ENCODE assay signal across 23 cellular contexts in the genomic region with DNA sequence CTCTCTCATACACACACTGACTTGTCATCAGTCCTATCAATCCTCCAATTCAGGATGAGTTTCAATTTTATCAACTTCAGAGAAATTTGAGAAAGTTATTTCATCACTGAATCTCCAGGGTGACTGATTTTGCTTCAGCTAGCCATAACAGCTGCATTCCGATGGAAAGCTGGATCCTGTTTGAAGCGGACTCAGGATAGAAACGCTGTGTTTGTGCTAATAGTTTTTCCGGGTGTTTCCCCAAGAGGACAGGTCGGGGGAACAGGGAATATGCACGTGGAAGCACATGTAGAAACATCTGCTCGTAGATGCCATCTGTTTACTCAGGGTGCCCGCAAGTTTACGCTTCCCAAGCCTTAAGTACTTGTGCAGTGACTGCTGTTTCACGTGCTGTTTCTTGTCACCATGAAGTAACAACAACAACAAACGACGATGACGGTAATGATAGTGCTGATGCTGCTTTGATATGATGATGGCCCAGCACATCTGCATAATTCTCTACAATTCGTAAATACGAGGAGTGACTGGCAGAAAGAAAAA.
DNase-seq lines count a peak whose midpoint lies in the region; ATAC-seq lines count a peak whose summit lies in the region.
"Had no signal": no experiment of that assay in that cellular context is flagged by ENCODE, and none has a peak within 500 bp of the region (broad histone marks: within the 10 kb centered on the region; RNA-seq: fewer than 3 reads in every experiment).

No MANE protein-coding gene starts in this region.

- H3K14ac ChIP-seq in mesenchymal stem cell (ENCODE audit: low read length in 2 of 2) = no peak overlapping the region

- no peak overlapping the region for H3K4ac ChIP-seq in mesenchymal stem cell (ENCODE audit: low read depth in 1 of 2, low read length in 2 of 2)

- 78% methylated on average over 15 of the region's 15 CpGs for WGBS in mesenchymal stem cell

- H3K9ac ChIP-seq in adipocyte (ENCODE audit: low read length) (peak overlapping the region; percentile 60), mesenchymal stem cell (ENCODE audit: low read length) (peak overlapping the region; percentile 78)
- H3K9ac ChIP-seq: BLaER1 treated with 17β-estradiol and CSF1 and Interleukin-3, amounts not matched to agents 10 nM and 100 nM had no signal

- intact Hi-C loops in Right ventricle myocardium inferior (cut with DNase I) = no loop called here
- intact Hi-C loops in cardiac septum (cut with DNase I) = no loop called here
- intact Hi-C loops in sciatic nerve (cut with DNase I) = no loop called here

- H2AFZ ChIP-seq in mesenchymal stem cell (ENCODE audit: low read depth, low read length) = no peak overlapping the region

- H2BK15ac ChIP-seq in mesenchymal stem cell (ENCODE audit: low read depth, poor library complexity, severe bottlenecking) = no peak overlapping the region

- H3K4me1 ChIP-seq in adipocyte (ENCODE audit: control insufficient read depth, insufficient read depth, low read length) (peaks cover 13% of the 10 kb centered on the region), mesenchymal stem cell (ENCODE audit: control insufficient read depth, insufficient read depth, low read depth, low read length) (no peaks in the 10 kb centered on the region)
- H3K4me1 ChIP-seq: BLaER1 treated with 17β-estradiol and CSF1 and Interleukin-3, amounts not matched to agents 10 nM and 100 nM; Caco-2; HAP-1 had no signal

- H3K18ac ChIP-seq in mesenchymal stem cell (ENCODE audit: low read depth in 1 of 2, low read length in 2 of 2) = no peak overlapping the region

- H3K36me3 ChIP-seq in adipocyte (ENCODE audit: control insufficient read depth, insufficient read depth, low read length, severe bottlenecking) (no peaks in the 10 kb centered on the region), mesenchymal stem cell (ENCODE audit: control insufficient read depth in 1 of 2, insufficient read depth in 2 of 2, low read depth in 1 of 2, low read length in 2 of 2) (no peaks in the 10 kb centered on the region)
- H3K36me3 ChIP-seq: BLaER1 treated with 17β-estradiol and CSF1 and Interleukin-3, amounts not matched to agents 10 nM and 100 nM; HAP-1 had no signal

- no peak overlapping the region for H2BK12ac ChIP-seq in mesenchymal stem cell (ENCODE audit: low read length in 2 of 2)

- peak; percentile 63 for ATAC-seq in Right ventricle myocardium inferior
- peak; percentile 93 for ATAC-seq in sciatic nerve
- ATAC-seq: GM12878, K562 had no signal

- DNase-seq in Right ventricle myocardium inferior (ENCODE audit: missing footprints) = no peak
- DNase-seq in cardiac septum (ENCODE audit: low spot score) = no peak
- no peak for DNase-seq in adipocyte (ENCODE audit: low read depth)
- peak; percentile 44 for DNase-seq in mesenchymal stem cell
- no peak for DNase-seq in sciatic nerve (ENCODE audit: low spot score)
- no peak for DNase-seq in NCI-H2081 treated with DMSO at 0.1 percent for 48 hours (lab: John Stamatoyannopoulos, UW)
- DNase-seq in NCI-H1417 treated with DMSO at 0.1 percent for 48 hours (lab: John Stamatoyannopoulos, UW) = no peak
- DNase-seq in NCI-H82 (lab: John Stamatoyannopoulos, UW) = no peak
- DNase-seq: 8988T; Caco-2; CD4-positive, alpha-beta memory T cell; DMS 273 treated with DMSO at 0.1 percent for 48 hours; DND-41; MM.1S; NCI-H1048; NCI-H1436 treated with DMSO at 0.1 percent for 48 hours; NCI-H1930; NCI-H524 treated with DMSO at 0.1 percent for 48 hours; SHP77 had no signal

- no peaks in the 10 kb centered on the region for H3K27me3 ChIP-seq in adipocyte (replicated peaks; ENCODE audit: control insufficient read depth, insufficient read depth, low read length)
- H3K27me3 ChIP-seq in mesenchymal stem cell (ENCODE audit: control insufficient read depth in 1 of 2, insufficient read depth in 1 of 2, low read length in 2 of 2) = no peaks in the 10 kb centered on the region
- H3K27me3 ChIP-seq: BLaER1 treated with 17β-estradiol and CSF1 and Interleukin-3, amounts not matched to agents 10 nM and 100 nM had no signal

- H3K4me3 ChIP-seq in adipocyte (ENCODE audit: low read length) (peak overlapping the region; percentile 26), mesenchymal stem cell (ENCODE audit: insufficient read depth in 1 of 2, low read depth in 1 of 2, low read length in 2 of 2) (peak overlapping the region in 1 of 2 experiments; percentile 58)
- H3K4me3 ChIP-seq: BLaER1 treated with 17β-estradiol and CSF1 and Interleukin-3, amounts not matched to agents 10 nM and 100 nM; GM12878; HAP-1; K562 had no signal

- H2AK5ac ChIP-seq in mesenchymal stem cell (ENCODE audit: low read length, severe bottlenecking) = no peak overlapping the region

- H3K23ac ChIP-seq in mesenchymal stem cell (ENCODE audit: low read length in 2 of 2) = no peak overlapping the region

- H3K9me3 ChIP-seq in adipocyte (ENCODE audit: control insufficient read depth, low read length) (no peaks in the 10 kb centered on the region), mesenchymal stem cell (ENCODE audit: control insufficient read depth, low read length) (no peaks in the 10 kb centered on the region)
- H3K9me3 ChIP-seq: BLaER1 treated with 17β-estradiol and CSF1 and Interleukin-3, amounts not matched to agents 10 nM and 100 nM; Caco-2; HAP-1 had no signal

- no peak overlapping the region for H3K4me2 ChIP-seq in mesenchymal stem cell (ENCODE audit: low read length, poor library complexity, severe bottlenecking)
- H3K4me2 ChIP-seq: BLaER1 treated with 17β-estradiol and CSF1 and Interleukin-3, amounts not matched to agents 10 nM and 100 nM had no signal

- no peak overlapping the region for H2BK5ac ChIP-seq in mesenchymal stem cell (ENCODE audit: low read depth, low read length, poor library complexity, severe bottlenecking)

- no peak overlapping the region for H4K8ac ChIP-seq in mesenchymal stem cell (ENCODE audit: low read length)

- no peaks in the 10 kb centered on the region for H3K79me1 ChIP-seq in mesenchymal stem cell (replicated peaks; ENCODE audit: low read length, poor library complexity, severe bottlenecking)

- H4K91ac ChIP-seq in mesenchymal stem cell (ENCODE audit: low read length) = no peak overlapping the region

- no peak overlapping the region for H3K27ac ChIP-seq in mesenchymal stem cell (ENCODE audit: low read length, poor library complexity, severe bottlenecking)
- H3K27ac ChIP-seq: BLaER1 treated with 17β-estradiol and CSF1 and Interleukin-3, amounts not matched to agents 10 nM and 100 nM had no signal

- H2BK120ac ChIP-seq in mesenchymal stem cell (ENCODE audit: low read depth, low read length) = no peak overlapping the region
